Comparison of ENCODE assay signal across 14 cellular contexts in the genomic region with DNA sequence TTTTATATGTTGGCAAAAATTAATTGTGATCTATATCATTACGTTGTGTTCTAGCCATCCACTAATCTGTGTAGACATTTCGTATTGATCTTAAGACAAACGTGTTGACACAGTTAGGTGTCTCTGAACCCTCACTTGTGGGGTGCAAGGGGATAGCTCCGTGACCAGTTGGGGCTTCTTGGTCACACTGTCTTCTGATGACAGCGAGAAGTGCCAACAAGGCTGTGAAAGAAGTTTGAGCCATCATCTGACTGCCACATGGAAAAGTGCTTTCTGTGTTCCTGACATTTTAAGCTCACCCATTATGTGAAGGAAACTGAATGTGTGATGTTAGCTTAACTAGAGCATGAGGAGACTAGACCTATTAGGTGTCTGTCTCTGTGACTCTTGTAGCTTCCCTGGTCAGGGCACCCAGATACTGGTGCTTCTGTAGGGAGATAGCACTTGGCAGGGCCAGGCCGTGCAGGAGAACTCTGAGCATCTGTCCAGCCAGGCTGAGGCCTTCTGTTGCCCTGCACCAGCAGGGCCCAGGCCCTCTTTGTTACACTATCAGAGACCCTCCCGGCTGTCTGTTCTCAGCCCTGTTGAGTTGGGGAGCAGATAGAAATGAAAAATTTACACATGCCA.
"Had no signal": no experiment of that assay in that cellular context is flagged by ENCODE, and none has a peak within 500 bp of the region (broad histone marks: within the 10 kb centered on the region; RNA-seq: fewer than 3 reads in every experiment).

No MANE protein-coding gene starts in this region.

- H3K27ac ChIP-seq: body of pancreas, pancreas, skin epidermis, tibial artery, uterus had no signal

- H3K4me3 ChIP-seq: body of pancreas, pancreas, skin epidermis, tibial artery, uterus had no signal

- H3K36me3 ChIP-seq: uterus had no signal

- DNase-seq: activated CD4-positive, CD25-positive, alpha-beta regulatory T cell; activated gamma-delta T cell; activated T-cell treated with anti-CD3 and anti-CD28 coated beads, Interleukin-2, amount 50 U/mL, for 1 hour; amniotic stem cell; body of pancreas; mesendoderm; pancreas; retina; SK-N-SH; tibial artery; uterus had no signal

- H3K27me3 ChIP-seq: body of pancreas, pancreas, tibial artery, uterus had no signal

- H3K9me3 ChIP-seq: body of pancreas, pancreas, SK-N-SH, tibial artery, uterus had no signal

- ATAC-seq: body of pancreas, esophagus mucosa, left lobe of liver had no signal

- H3K4me1 ChIP-seq: body of pancreas, pancreas, tibial artery, uterus had no signal
